ENCODE assay signal across 13 cellular contexts in the genomic region with DNA sequence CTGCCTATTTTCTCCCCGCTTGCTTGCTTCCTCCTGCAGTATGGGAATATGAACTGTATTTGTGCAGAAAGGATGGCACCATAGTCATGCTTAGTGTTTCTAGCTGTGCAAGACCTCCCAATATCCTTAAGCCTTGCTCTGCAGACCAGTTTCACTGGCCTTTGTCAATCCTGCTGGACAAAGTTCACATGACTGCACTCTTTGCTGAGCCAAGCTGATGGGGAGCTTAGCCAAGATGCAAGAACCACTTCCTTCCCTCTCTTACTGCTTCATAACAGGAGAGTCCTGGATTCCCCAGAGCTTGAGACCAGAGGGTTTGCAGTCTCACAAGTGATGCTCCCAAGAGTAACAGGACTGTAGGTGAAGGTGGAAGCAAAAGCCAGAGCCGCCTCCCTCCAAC. TPM values are rescaled to one million over a fixed set of nuclear protein-coding genes. Genes with fewer than 3 reads are reported as not detected.
"Had no signal": no experiment of that assay in that cellular context is flagged by ENCODE, and none has a peak within 500 bp of the region (broad histone marks: within the 10 kb centered on the region; RNA-seq: fewer than 3 reads in every experiment).

No MANE protein-coding gene starts in this region.

- ATAC-seq: activated CD4-positive, CD25-positive, alpha-beta regulatory T cell treated with anti-CD3 and anti-CD28 coated beads, Interleukin-2, amount 50 U/mL, for 24 hours; activated T-cell treated with anti-CD3 and anti-CD28 coated beads, Interleukin-2, amount 50 U/mL, for 72 hours; stimulated activated naive B cell treated with anti-CD40 and anti-IgM and Interleukin-4, amounts not matched to agents 10 μg/mL and 1 μg/mL and 100 μg/mL, for 72 hours had no signal

- H3K9me3 ChIP-seq: right lobe of liver, SJSA1, spleen, tibial nerve had no signal

- H3K27me3 ChIP-seq: right lobe of liver had no signal

- H3K4me3 ChIP-seq: right lobe of liver, SJSA1, spleen, tibial nerve had no signal

- DNase-seq: activated CD4-positive, alpha-beta T cell treated with anti-CD3 and anti-CD28 coated beads, Interleukin-2, amount 50 U/mL, for 48 hours; activated CD8-positive, alpha-beta memory T cell treated with anti-CD3 and anti-CD28 coated beads, Interleukin-2, amount 50 U/mL, for 4 hours; activated gamma-delta T cell treated with Interleukin-2 at 50 U/mL for 16 hours; activated T-cell treated with anti-CD3 and anti-CD28 coated beads, Interleukin-2, amount 50 U/mL, for 72 hours; spleen; stimulated activated CD4-positive, alpha-beta T cell treated with anti-CD3 and anti-CD28 coated beads, Interleukin-1b, Interleukin-23, amount 100 ng/mL, for 48 hours; stimulated activated naive B cell treated with anti-CD40 and anti-IgM and Interleukin-4, amounts not matched to agents 10 μg/mL and 1 μg/mL and 100 μg/mL, for 72 hours; SW 1271 had no signal

- H3K27ac ChIP-seq: right lobe of liver, SJSA1, spleen, tibial nerve had no signal

- FAIRE-seq: frontal cortex had no signal

- H3K36me3 ChIP-seq: right lobe of liver, SJSA1, spleen, tibial nerve had no signal

RNA-seq across cellular contexts. Expression of gene GPD1, which starts 42.6 kb away (rescaled TPM):
- total RNA-seq: SJSA1 had no signal
